In the genomic region with DNA sequence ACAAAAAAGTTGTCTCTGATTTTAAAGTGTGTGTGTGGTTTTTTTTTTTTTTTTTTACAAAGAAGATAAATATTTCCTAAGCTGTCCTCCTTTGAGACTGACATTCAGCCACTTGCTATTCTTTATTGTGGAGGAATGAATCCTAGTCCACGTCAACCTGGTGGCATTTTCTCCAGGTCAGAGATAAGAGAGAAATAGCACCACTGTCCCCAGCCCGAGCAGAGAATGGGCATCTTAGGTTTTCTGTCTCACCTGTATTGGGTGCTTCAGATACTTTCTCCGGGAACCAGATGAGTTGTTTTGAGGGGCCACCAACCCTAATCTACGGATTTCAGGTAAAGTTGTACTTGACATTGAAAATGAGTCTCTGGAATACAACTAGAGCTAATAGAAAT, we compare ENCODE assay signal across 10 cellular contexts. TPM values are rescaled to one million over a fixed set of nuclear protein-coding genes. Genes with fewer than 3 reads are reported as not detected.
DNase-seq lines count a peak whose midpoint lies in the region; ATAC-seq and TF ChIP-seq lines count a peak whose summit lies in the region.
"Had no signal": no experiment of that assay in that cellular context is flagged by ENCODE, and none has a peak within 500 bp of the region (broad histone marks: within the 10 kb centered on the region; RNA-seq: fewer than 3 reads in every experiment).

No MANE protein-coding gene starts in this region.

- no peak for DNase-seq in activated CD4-positive, alpha-beta T cell treated with anti-CD3 and anti-CD28 coated beads, Interleukin-2, amount 10 ng/mL, durations not matched to agents 7 days and 5 days
- DNase-seq in activated CD4-positive, alpha-beta T cell treated with anti-CD3 and anti-CD28 coated beads, Interleukin-2, amount 50 U/mL, for 4 hours: no peak
- DNase-seq in astrocyte of the cerebellum (ENCODE audit: low read depth) (no peak), hepatic stellate cell (ENCODE audit: low spot score) (no peak), NCI-H524 treated with DMSO at 0.1 percent for 48 hours (lab: John Stamatoyannopoulos, UW) (no peak)
- DNase-seq in stimulated activated effector memory CD8-positive, alpha-beta T cell treated with anti-CD3 and anti-CD28 coated beads, Interleukin-12 subunit alpha, Interleukin-12 subunit beta, amount 100 ng/mL, for 72 hours (ENCODE audit: low spot score in 2 of 2): no peak
- DNase-seq: NCI-H2171 treated with DMSO at 0.1 percent for 48 hours had no signal

- peaks cover 14% of the 10 kb centered on the region for H3K36me3 Mint-ChIP-seq in activated CD4-positive, alpha-beta T cell treated with anti-CD3 and anti-CD28 coated beads, Interleukin-2, amount 10 ng/mL, durations not matched to agents 7 days and 5 days (ENCODE audit: low read depth)
- no peaks in the 10 kb centered on the region for H3K36me3 Mint-ChIP-seq in stimulated activated effector memory CD8-positive, alpha-beta T cell treated with anti-CD3 and anti-CD28 coated beads, Interleukin-12 subunit alpha, Interleukin-12 subunit beta, amount 100 ng/mL, for 72 hours

- H3K4me3 ChIP-seq in astrocyte of the cerebellum (ENCODE audit: low read depth, low read length) (peak overlapping the region; percentile 65), iPS-15b (ENCODE audit: low read depth, low read length) (peak overlapping the region; percentile 91)

- no peak for TF ChIP-seq CTCF in astrocyte of the cerebellum (IDR thresholded peaks at IDR 0.05; ENCODE audit: low read depth, low read length, missing control alignments)

- in situ Hi-C loops in astrocyte of the cerebellum (cut with HindIII; ENCODE audit: low sequenced_read_pairs): no loop called here

- H3K27ac Mint-ChIP-seq in activated CD4-positive, alpha-beta T cell treated with anti-CD3 and anti-CD28 coated beads, Interleukin-2, amount 10 ng/mL, durations not matched to agents 7 days and 5 days: no peak overlapping the region
- no peak overlapping the region for H3K27ac Mint-ChIP-seq in stimulated activated effector memory CD8-positive, alpha-beta T cell treated with anti-CD3 and anti-CD28 coated beads, Interleukin-12 subunit alpha, Interleukin-12 subunit beta, amount 100 ng/mL, for 72 hours

- H3K9me3 ChIP-seq in iPS-15b (ENCODE audit: control insufficient read depth, insufficient read depth, low read length): no peaks in the 10 kb centered on the region
- H3K9me3 ChIP-seq: sigmoid colon had no signal

- H3K4me1 ChIP-seq in iPS-15b (ENCODE audit: control insufficient read depth, insufficient read depth, low read length): no peaks in the 10 kb centered on the region

- peaks cover 30% of the 10 kb centered on the region for H3K4me1 Mint-ChIP-seq in activated CD4-positive, alpha-beta T cell treated with anti-CD3 and anti-CD28 coated beads, Interleukin-2, amount 10 ng/mL, durations not matched to agents 7 days and 5 days
- H3K4me1 Mint-ChIP-seq in stimulated activated effector memory CD8-positive, alpha-beta T cell treated with anti-CD3 and anti-CD28 coated beads, Interleukin-12 subunit alpha, Interleukin-12 subunit beta, amount 100 ng/mL, for 72 hours: peaks cover 11% of the 10 kb centered on the region

- POLR2A ChIA-PET in activated CD4-positive, alpha-beta T cell treated with anti-CD3 and anti-CD28 coated beads, Interleukin-2, amount 10 ng/mL, durations not matched to agents 7 days and 5 days (lab: Charles Lee): interaction anchor here (1.0 kb wide), 1 partner anchor 48 kb away, joined by 4 read pairs; no protein-coding TSS in a partner anchor

- H3K36me3 ChIP-seq in iPS-15b (ENCODE audit: control insufficient read depth, insufficient read depth, low read length): no peaks in the 10 kb centered on the region
- H3K36me3 ChIP-seq: sigmoid colon had no signal

- H3K27me3 Mint-ChIP-seq in activated CD4-positive, alpha-beta T cell treated with anti-CD3 and anti-CD28 coated beads, Interleukin-2, amount 10 ng/mL, durations not matched to agents 7 days and 5 days: peaks cover 26% of the 10 kb centered on the region

- peaks cover 27% of the 10 kb centered on the region for H3K27me3 ChIP-seq in iPS-15b (ENCODE audit: control insufficient read depth, insufficient read depth, low read length)

- CTCF ChIA-PET in activated CD4-positive, alpha-beta T cell treated with anti-CD3 and anti-CD28 coated beads, Interleukin-2, amount 10 ng/mL, durations not matched to agents 7 days and 5 days (lab: Charles Lee): interaction anchor here (0.6 to 1.9 kb wide), 6 partner anchors 8 to 788 kb away, joined by 3 to 6 read pairs (median 3); no protein-coding TSS in a partner anchor

- H3K9me3 Mint-ChIP-seq in activated CD4-positive, alpha-beta T cell treated with anti-CD3 and anti-CD28 coated beads, Interleukin-2, amount 10 ng/mL, durations not matched to agents 7 days and 5 days: no peaks in the 10 kb centered on the region
- H3K9me3 Mint-ChIP-seq in stimulated activated effector memory CD8-positive, alpha-beta T cell treated with anti-CD3 and anti-CD28 coated beads, Interleukin-12 subunit alpha, Interleukin-12 subunit beta, amount 100 ng/mL, for 72 hours: no peaks in the 10 kb centered on the region

- ATAC-seq in stimulated activated effector memory CD8-positive, alpha-beta T cell treated with anti-CD3 and anti-CD28 coated beads, Interleukin-12 subunit alpha, Interleukin-12 subunit beta, amount 100 ng/mL, for 72 hours: no peak
- no peak for ATAC-seq in GM18907 (IDR thresholded peaks at IDR 0.05; ENCODE audit: unreplicated experiment)

- H3K4me3 Mint-ChIP-seq in activated CD4-positive, alpha-beta T cell treated with anti-CD3 and anti-CD28 coated beads, Interleukin-2, amount 10 ng/mL, durations not matched to agents 7 days and 5 days: peak overlapping the region; percentile 74
- peak overlapping the region; percentile 68 for H3K4me3 Mint-ChIP-seq in stimulated activated effector memory CD8-positive, alpha-beta T cell treated with anti-CD3 and anti-CD28 coated beads, Interleukin-12 subunit alpha, Interleukin-12 subunit beta, amount 100 ng/mL, for 72 hours

- H3K9ac ChIP-seq in iPS-15b (ENCODE audit: low read depth, low read length): no peak overlapping the region

RNA-seq across cellular contexts. Expression of a gene that starts 1.4 kb away (rescaled TPM):
- total RNA-seq in activated CD4-positive, alpha-beta T cell treated with anti-CD3 and anti-CD28 coated beads, Interleukin-2, amount 10 ng/mL, durations not matched to agents 7 days and 5 days: 1 to 10 TPM; 3.9 to 4.0 TPM
